17 cellular contexts compared by ENCODE assay signal in the genomic region with DNA sequence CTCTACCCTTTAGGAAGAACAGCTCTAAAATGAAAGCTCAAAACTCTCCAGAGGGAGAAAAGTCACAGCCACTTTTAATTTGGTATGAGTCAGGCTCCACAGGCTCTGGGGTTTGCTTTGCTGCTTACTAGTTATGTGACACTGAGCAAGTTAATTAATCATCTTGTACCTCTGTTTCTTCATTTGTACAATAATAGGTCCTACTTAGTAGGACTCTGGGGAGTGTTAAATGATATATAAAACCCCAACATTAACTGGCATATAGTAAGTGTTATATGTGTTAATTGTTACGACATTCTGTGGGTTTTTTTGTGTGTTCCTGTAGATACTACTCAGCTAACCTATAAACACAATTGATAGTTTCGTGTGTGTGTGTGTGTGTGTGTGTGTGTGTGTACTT. TPM values are rescaled to one million over a fixed set of nuclear protein-coding genes. Genes with fewer than 3 reads are reported as not detected.
A peak's percentile ranks its signal among the peaks of the same experiment; 100 is the strongest.
DNase-seq lines count a peak whose midpoint lies in the region; ATAC-seq and TF ChIP-seq lines count a peak whose summit lies in the region.
"Had no signal": no experiment of that assay in that cellular context is flagged by ENCODE, and none has a peak within 500 bp of the region (broad histone marks: within the 10 kb centered on the region; RNA-seq: fewer than 3 reads in every experiment).

No MANE protein-coding gene starts in this region.

- H3K9me3 ChIP-seq in cardiac muscle cell (ENCODE audit: low read depth) (no peaks in the 10 kb centered on the region), heart left ventricle (no peaks in the 10 kb centered on the region), gastroesophageal sphincter (no peaks in the 10 kb centered on the region), transverse colon (no peaks in the 10 kb centered on the region)

- ATAC-seq in heart left ventricle, result no peak
- no peak for ATAC-seq in gastroesophageal sphincter

- intact Hi-C loops in heart left ventricle (cut with DNase I) (no loop called here), transverse colon (cut with DNase I; ENCODE audit: low total_unique reads) (no loop called here), dorsolateral prefrontal cortex (cut with DNase I) (no loop called here)

- peak in 1 of 2 donors; percentile 18 for DNase-seq in cardiac muscle cell (ENCODE audit: low read depth in 1 of 2, low spot score in 1 of 2)
- no peak for DNase-seq in heart left ventricle
- no peak for DNase-seq in transverse colon
- DNase-seq in activated CD4-positive, CD25-positive, alpha-beta regulatory T cell (lab: John Stamatoyannopoulos, UW), result no peak
- no peak for DNase-seq in SIG-M5 (lab: John Stamatoyannopoulos, UW)
- no peak for DNase-seq in dorsolateral prefrontal cortex
- DNase-seq: DMS79, H9, IMR-90, NCI-H1092 treated with DMSO at 0.1 percent for 48 hours, NCI-H1694, SHP77 treated with DMSO at 0.1 percent for 48 hours had no signal

- in situ Hi-C loops in transverse colon (cut with MboI; ENCODE audit: low pct_ligation_motif_present in 1 of 4, low pct_unique_long_range_greater_than_20kb in 1 of 4, low sequenced_read_pairs in 3 of 4), result no loop called here

- H3K27ac ChIP-seq in cardiac muscle cell (peak overlapping the region; percentile 91), heart left ventricle (no peak overlapping the region), VCaP (peak overlapping the region; percentile 25; the same call in 1 of the 2 replicates), gastroesophageal sphincter (peak overlapping the region; percentile 35 to 66 (median 60)), transverse colon (peak overlapping the region in 3 of 4 donors; percentile 7 to 68 (median 65)), dorsolateral prefrontal cortex (no peak overlapping the region)

- TF ChIP-seq EP300 in gastroesophageal sphincter (IDR thresholded peaks at IDR 0.05) (no peak), transverse colon (IDR thresholded peaks at IDR 0.05; ENCODE audit: low read depth) (no peak)

- H3K27me3 ChIP-seq in cardiac muscle cell (no peaks in the 10 kb centered on the region), heart left ventricle (no peaks in the 10 kb centered on the region), gastroesophageal sphincter (no peaks in the 10 kb centered on the region), transverse colon (no peaks in the 10 kb centered on the region), dorsolateral prefrontal cortex (no peaks in the 10 kb centered on the region)

- TF ChIP-seq POLR2A in heart left ventricle (IDR thresholded peaks at IDR 0.05) (no peak), gastroesophageal sphincter (IDR thresholded peaks at IDR 0.05) (no peak), transverse colon (IDR thresholded peaks at IDR 0.05) (no peak)

- H3K4me1 ChIP-seq in cardiac muscle cell (ENCODE audit: low read depth) (peaks cover 55% of the 10 kb centered on the region), heart left ventricle (peaks cover 0 to 17% (median 7%) of the 10 kb centered on the region in 12 donors), gastroesophageal sphincter (peaks cover 0 to 41% (median 6%) of the 10 kb centered on the region in 3 donors), transverse colon (peaks cover 7 to 71% (median 39%) of the 10 kb centered on the region in 4 donors)

- H3K4me3 ChIP-seq in cardiac muscle cell (no peak overlapping the region), heart left ventricle (no peak overlapping the region), gastroesophageal sphincter (no peak overlapping the region), transverse colon (no peak overlapping the region), dorsolateral prefrontal cortex (no peak overlapping the region)

- H3K36me3 ChIP-seq in cardiac muscle cell (no peaks in the 10 kb centered on the region), heart left ventricle (no peaks in the 10 kb centered on the region), gastroesophageal sphincter (no peaks in the 10 kb centered on the region), transverse colon (no peaks in the 10 kb centered on the region)

- TF ChIP-seq CTCF in cardiac muscle cell (IDR thresholded peaks at IDR 0.05; ENCODE audit: low read depth, low read length), result no peak
- TF ChIP-seq CTCF in heart left ventricle (IDR thresholded peaks at IDR 0.05), result no peak
- no peak for TF ChIP-seq CTCF in VCaP (conservative IDR thresholded peaks at IDR 0.05)
- no peak for TF ChIP-seq CTCF in gastroesophageal sphincter (IDR thresholded peaks at IDR 0.05)
- TF ChIP-seq CTCF in transverse colon (IDR thresholded peaks at IDR 0.05), result no peak
- TF ChIP-seq CTCF in dorsolateral prefrontal cortex (IDR thresholded peaks at IDR 0.05 in 54 of 56, conservative IDR thresholded peaks at IDR 0.05 in 2 of 56; ENCODE audit: low read depth in 1 of 56, partially characterized antibody in 56 of 56), result no peak

- 77 to 91% (median 88%) methylated on average over 2 of the region's 2 CpGs for WGBS in heart left ventricle, 4 donors
- 42 to 48% methylated on average over 2 of the region's 2 CpGs for WGBS in gastroesophageal sphincter (ENCODE audit: low coverage in 1 of 2), 2 donors
- WGBS in transverse colon (ENCODE audit: low coverage in 1 of 2), 2 donors, result 55 to 75% methylated on average over 2 of the region's 2 CpGs

RNA-seq across cellular contexts. Expression of gene ACKR2, which starts 6.6 kb away (rescaled TPM):
- total RNA-seq in cardiac muscle cell (0.15 and 0.35 TPM in 2 replicates), heart left ventricle (1 to 10 TPM in 4 of 9 donors, under 1 TPM in 5; 0.42 to 3.1 (median 0.67) TPM), gastroesophageal sphincter (1 to 10 TPM; 5.9 to 9.3 (median 7.4) TPM), transverse colon (1 to 10 TPM; 1.4 to 9.2 (median 5.2) TPM), dorsolateral prefrontal cortex (1 to 10 TPM in 114 of 120 experiments, under 1 TPM in 6; 0.58 to 5.0 (median 2.6) TPM)
- polyA plus RNA-seq in cardiac muscle cell (2.8 and 3.6 TPM in 2 replicates), heart left ventricle (under 1 TPM; 0.22 to 0.57 TPM)
- total RNA-seq: G401, H9, HT-29, IMR-90 had no signal

RNA-seq across cellular contexts. Expression of gene HIGD1A, which starts 11.5 kb away (rescaled TPM):
- total RNA-seq in cardiac muscle cell (121 and 167 TPM in 2 replicates), heart left ventricle (100 to 1,000 TPM; 170 to 353 (median 313) TPM), gastroesophageal sphincter (100 to 1,000 TPM; 173 to 657 (median 393) TPM), transverse colon (100 to 1,000 TPM in 3 of 4 donors, 10 to 100 TPM in 1; 41.4 to 518 (median 379) TPM), dorsolateral prefrontal cortex (100 to 1,000 TPM; 101 to 278 (median 175) TPM)
- polyA plus RNA-seq in cardiac muscle cell (352 and 445 TPM in 2 replicates), heart left ventricle (100 to 1,000 TPM; 291 to 497 TPM)

RNA-seq across cellular contexts. Expression of gene CCDC13, which starts 42.8 kb away (rescaled TPM):
- 1.5 and 3.3 TPM in 2 replicates for total RNA-seq in cardiac muscle cell
- 2.8 and 3.1 TPM in 2 replicates for polyA plus RNA-seq in cardiac muscle cell
- 1 to 10 TPM in 1 of 9 donors, under 1 TPM in 7, not detected in 1; 0.44 to 1.4 (median 0.83) TPM for total RNA-seq in heart left ventricle
- polyA plus RNA-seq in heart left ventricle, result 1 to 10 TPM in 1 of 2 donors, under 1 TPM in 1; 0.53 to 1.1 TPM
- total RNA-seq in gastroesophageal sphincter, result 1 to 10 TPM; 2.8 to 7.4 (median 5.6) TPM
- 10 to 100 TPM in 2 of 4 donors, 1 to 10 TPM in 1, under 1 TPM in 1; 0.27 to 33.3 (median 13.6) TPM for total RNA-seq in transverse colon
- 10 to 100 TPM in 9 of 120 experiments, 1 to 10 TPM in 110, under 1 TPM in 1; 0.52 to 15.0 (median 6.0) TPM for total RNA-seq in dorsolateral prefrontal cortex
- total RNA-seq: H9, HT-29 had no signal

RNA-seq across cellular contexts. Expression of gene CYP8B1, which starts 59.9 kb away (rescaled TPM):
- not detected in 2 replicates for total RNA-seq in cardiac muscle cell
- polyA plus RNA-seq in cardiac muscle cell, result not detected in 2 replicates
- under 1 TPM in 1 of 9 donors, not detected in 8; 0.14 TPM for total RNA-seq in heart left ventricle
- polyA plus RNA-seq in heart left ventricle, result not detected
- not detected for total RNA-seq in gastroesophageal sphincter
- not detected for total RNA-seq in transverse colon
- total RNA-seq in dorsolateral prefrontal cortex, result under 1 TPM in 3 of 120 experiments, not detected in 117; 0.11 to 0.24 (median 0.13) TPM
- total RNA-seq: G401, H9, HT-29, IMR-90, LHCN-M2 had no signal
- polyA plus RNA-seq: IMR-90 had no signal

Comparison
In these comparisons a context has a peak if more than half of its experiments do, and no peak if none do; other contexts are left out.
1. H3K27ac ChIP-seq: peak in cardiac muscle cell (single experiment), VCaP (single experiment), gastroesophageal sphincter (4 of 4) and transverse colon (3 of 4); none in heart left ventricle (0 of 12) and dorsolateral prefrontal cortex (0 of 59).